15 cellular contexts compared by ENCODE assay signal in genomic region chr2:54710216-54710615, GRCh38.
"Had no signal": no experiment of that assay in that cellular context is flagged by ENCODE, and none has a peak within 500 bp of the region (broad histone marks: within the 10 kb centered on the region; RNA-seq: fewer than 3 reads in every experiment).

No MANE protein-coding gene starts in this region.

- DNase-seq: activated CD4-positive, alpha-beta T cell treated with anti-CD3 and anti-CD28 coated beads for 48 hours; activated CD8-positive, alpha-beta memory T cell treated with anti-CD3 and anti-CD28 coated beads, Interleukin-2, amount 50 U/mL, for 4 hours; activated CD8-positive, alpha-beta T cell treated with anti-CD3 and anti-CD28 coated beads, Interleukin-2, amount 10 ng/mL, durations not matched to agents 7 days and 5 days; activated gamma-delta T cell treated with Interleukin-2 at 50 U/mL for 16 hours; activated T-cell treated with anti-CD3 and anti-CD28 coated beads, Interleukin-2, amount 50 U/mL, for 72 hours; midbrain; posterior cingulate gyrus; stimulated activated CD4-positive, alpha-beta T cell treated with anti-CD3 and anti-CD28 coated beads, Interleukin-2, amount 100 ng/mL, for 48 hours; stimulated activated naive CD4-positive, alpha-beta T cell had no signal

- H3K27ac Mint-ChIP-seq: activated CD8-positive, alpha-beta T cell treated with anti-CD3 and anti-CD28 coated beads, Interleukin-2, amount 10 ng/mL, durations not matched to agents 7 days and 5 days; activated T-cell treated with anti-CD3 and anti-CD28 coated beads, Interleukin-2, amount 50 U/mL, for 72 hours; WTC11 had no signal

- H3K36me3 Mint-ChIP-seq: WTC11 had no signal

- H3K27me3 ChIP-seq: adrenal gland, colonic mucosa, upper lobe of right lung had no signal

- H3K4me3 ChIP-seq: lung had no signal

- H3K4me3 Mint-ChIP-seq: activated CD8-positive, alpha-beta T cell treated with anti-CD3 and anti-CD28 coated beads, Interleukin-2, amount 10 ng/mL, durations not matched to agents 7 days and 5 days had no signal

- H3K4me1 ChIP-seq: colonic mucosa, upper lobe of right lung had no signal

- H3K36me3 ChIP-seq: adrenal gland, colonic mucosa, neutrophil, upper lobe of right lung had no signal

- H3K9me3 ChIP-seq: adrenal gland, colonic mucosa, neutrophil, upper lobe of right lung had no signal

- H3K9me3 Mint-ChIP-seq: activated T-cell treated with anti-CD3 and anti-CD28 coated beads, Interleukin-2, amount 50 U/mL, for 72 hours; WTC11 had no signal

- H3K27ac ChIP-seq: colonic mucosa, neutrophil, upper lobe of right lung had no signal
